28 cellular contexts compared by ENCODE assay signal in the genomic region with DNA sequence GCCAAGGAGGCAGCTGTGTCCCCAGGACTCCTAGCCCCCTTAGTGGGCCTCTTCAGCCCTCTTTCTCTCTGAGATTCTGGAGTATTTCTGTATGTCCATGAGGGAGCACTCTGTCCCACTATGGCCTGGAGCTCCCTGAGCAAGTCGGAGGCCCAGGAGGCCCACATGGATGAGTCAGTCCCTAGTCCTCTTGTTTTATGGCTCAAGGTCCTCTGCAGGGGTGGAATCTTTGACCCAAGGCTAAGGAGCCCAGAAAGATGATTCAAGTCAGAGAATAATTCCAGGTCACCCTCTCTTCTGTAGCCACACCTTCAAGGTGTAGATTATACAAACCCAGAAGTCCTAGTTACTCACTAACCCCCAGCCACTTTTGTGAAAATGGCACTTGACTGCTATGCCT.
A peak's percentile ranks its signal among the peaks of the same experiment; 100 is the strongest.
DNase-seq lines count a peak whose midpoint lies in the region; ATAC-seq, FAIRE-seq and TF ChIP-seq lines count a peak whose summit lies in the region.
"Had no signal": no experiment of that assay in that cellular context is flagged by ENCODE, and none has a peak within 500 bp of the region (broad histone marks: within the 10 kb centered on the region; RNA-seq: fewer than 3 reads in every experiment).

No MANE protein-coding gene starts in this region.

- POLR2A ChIA-PET in CD4-positive, alpha-beta memory T cell (lab: Charles Lee; ENCODE audit: partially characterized antibody): interaction anchor here (1.0 to 2.3 kb wide), 5 partner anchors 11 to 23 kb away, joined by 3 to 10 read pairs (median 8); no protein-coding TSS in a partner anchor

- WGBS in sigmoid colon, 2 donors: 73 to 76% methylated on average over 1 of the region's 1 CpG

- peaks cover 10% of the 10 kb centered on the region for H3K27me3 Mint-ChIP-seq in T-helper 1 cell treated with Interleukin-12 subunit alpha and Interleukin-12 subunit beta and Interleukin-4 antibody, amounts not matched to agents 30 μg/mL and 1 μg/mL, for 36 hours (ENCODE audit: low read depth)
- no peaks in the 10 kb centered on the region for H3K27me3 Mint-ChIP-seq in CD4-positive, alpha-beta memory T cell
- H3K27me3 Mint-ChIP-seq in activated T-helper 17 cell treated with anti-CD3 and anti-CD28 coated beads, Interleukin-2, amount 50 U/mL, for 72 hours: no peaks in the 10 kb centered on the region
- H3K27me3 Mint-ChIP-seq in natural killer cell (ENCODE audit: low read depth in 2 of 2): peaks cover 0 to 3% of the 10 kb centered on the region in 2 donors
- H3K27me3 Mint-ChIP-seq: CD4-positive, CD25-positive, alpha-beta regulatory T cell had no signal

- CTCF ChIA-PET in CD4-positive, alpha-beta memory T cell (lab: Charles Lee; ENCODE audit: partially characterized antibody): no interaction called here

- DNase-seq in T-helper 1 cell (no peak), natural killer cell (no peak), H54 (ENCODE audit: insufficient read length, low spot score) (no peak), sigmoid colon (no peak)
- no peak for DNase-seq in CD4-positive, alpha-beta memory T cell
- DNase-seq: aorta; CD4-positive, CD25-positive, alpha-beta regulatory T cell; effector memory CD4-positive, alpha-beta T cell; erythroblast; KBM-7; kidney glomerular epithelial cell; lower lobe of right lung; MM.1S; NCI-H1417 treated with DMSO at 0.1 percent for 48 hours; NCI-H446 treated with DMSO at 0.1 percent for 48 hours; nephron progenitor cell; pancreas; SK-N-SH; stimulated activated CD4-positive, alpha-beta T cell treated with anti-CD3 and anti-CD28 coated beads, Interleukin-4, amount 100 ng/mL, for 1 hour had no signal

- TF ChIP-seq CTCF in natural killer cell (IDR thresholded peaks at IDR 0.05) (no peak), sigmoid colon (IDR thresholded peaks at IDR 0.05) (no peak)

- TF ChIP-seq POLR2A in H54 (IDR thresholded peaks at IDR 0.05; ENCODE audit: low read depth, low read length) (no peak), sigmoid colon (IDR thresholded peaks at IDR 0.05) (no peak)

- no peaks in the 10 kb centered on the region for H3K9me3 Mint-ChIP-seq in T-helper 1 cell treated with Interleukin-12 subunit alpha and Interleukin-12 subunit beta and Interleukin-4 antibody, amounts not matched to agents 30 μg/mL and 1 μg/mL, for 36 hours
- peaks cover 0 to 2% (median 0%) of the 10 kb centered on the region in 8 donors for H3K9me3 Mint-ChIP-seq in CD4-positive, alpha-beta memory T cell
- no peaks in the 10 kb centered on the region for H3K9me3 Mint-ChIP-seq in activated T-helper 17 cell treated with anti-CD3 and anti-CD28 coated beads, Interleukin-2, amount 50 U/mL, for 72 hours
- no peaks in the 10 kb centered on the region for H3K9me3 Mint-ChIP-seq in natural killer cell

- peak; percentile 20 for ATAC-seq in activated T-helper 17 cell treated with anti-CD3 and anti-CD28 coated beads, Interleukin-2, amount 50 U/mL, for 72 hours (replicated peaks)
- ATAC-seq in natural killer cell (peak in 1 of 3 donors; percentile 30), HG02642 (IDR thresholded peaks at IDR 0.05; ENCODE audit: poor library complexity, unreplicated experiment) (no peak)
- ATAC-seq: pancreas had no signal

- no peaks in the 10 kb centered on the region for H3K27me3 ChIP-seq in CD4-positive, alpha-beta memory T cell (ENCODE audit: insufficient read depth, low read length)
- no peaks in the 10 kb centered on the region for H3K27me3 ChIP-seq in sigmoid colon
- H3K27me3 ChIP-seq: pancreas, suprapubic skin had no signal

- peak overlapping the region; percentile 64 for H3K27ac Mint-ChIP-seq in T-helper 1 cell treated with Interleukin-12 subunit alpha and Interleukin-12 subunit beta and Interleukin-4 antibody, amounts not matched to agents 30 μg/mL and 1 μg/mL, for 36 hours
- H3K27ac Mint-ChIP-seq in CD4-positive, alpha-beta memory T cell: peak overlapping the region in 5 of 7 donors; percentile 17 to 81 (median 70)
- H3K27ac Mint-ChIP-seq in activated T-helper 17 cell treated with anti-CD3 and anti-CD28 coated beads, Interleukin-2, amount 50 U/mL, for 72 hours: peak overlapping the region; percentile 46
- H3K27ac Mint-ChIP-seq in natural killer cell: peak overlapping the region; percentile 94 to 96
- H3K27ac Mint-ChIP-seq: CD4-positive, CD25-positive, alpha-beta regulatory T cell; nephron progenitor cell had no signal

- H3K4me3 ChIP-seq in CD4-positive, alpha-beta memory T cell (ENCODE audit: low read length in 2 of 2): no peak overlapping the region
- no peak overlapping the region for H3K4me3 ChIP-seq in sigmoid colon
- H3K4me3 ChIP-seq: coronary artery, lower lobe of right lung, pancreas, suprapubic skin had no signal

- no peak overlapping the region for H3K27ac ChIP-seq in CD4-positive, alpha-beta memory T cell (ENCODE audit: low read depth, low read length)
- H3K27ac ChIP-seq in sigmoid colon: no peak overlapping the region
- H3K27ac ChIP-seq: 22Rv1, coronary artery, lower lobe of right lung, pancreas, RWPE1, suprapubic skin, VCaP had no signal

- FAIRE-seq in H54 (lab: Jason Lieb, UNC): no peak
- FAIRE-seq: GM12892, pancreas had no signal

- intact Hi-C loops in CD4-positive, alpha-beta memory T cell (cut with micrococcal nuclease): no loop called here
- intact Hi-C loops in natural killer cell (cut with micrococcal nuclease): loop anchor here (1.0 kb wide), 2 partner anchors 19 to 35 kb away; no protein-coding TSS in a partner anchor
- intact Hi-C loops in sigmoid colon (cut with DNase I): no loop called here

- no peak overlapping the region for H3K4me3 Mint-ChIP-seq in T-helper 1 cell treated with Interleukin-12 subunit alpha and Interleukin-12 subunit beta and Interleukin-4 antibody, amounts not matched to agents 30 μg/mL and 1 μg/mL, for 36 hours
- H3K4me3 Mint-ChIP-seq in CD4-positive, alpha-beta memory T cell: peak overlapping the region in 4 of 8 donors; percentile 20 to 62 (median 36)
- peak overlapping the region; percentile 11 for H3K4me3 Mint-ChIP-seq in activated T-helper 17 cell treated with anti-CD3 and anti-CD28 coated beads, Interleukin-2, amount 50 U/mL, for 72 hours
- peak overlapping the region; percentile 79 for H3K4me3 Mint-ChIP-seq in natural killer cell
- H3K4me3 Mint-ChIP-seq: CD4-positive, CD25-positive, alpha-beta regulatory T cell; nephron progenitor cell had no signal

- peaks cover 76% of the 10 kb centered on the region for H3K4me1 Mint-ChIP-seq in T-helper 1 cell treated with Interleukin-12 subunit alpha and Interleukin-12 subunit beta and Interleukin-4 antibody, amounts not matched to agents 30 μg/mL and 1 μg/mL, for 36 hours (ENCODE audit: low read depth)
- peaks cover 13 to 62% (median 41%) of the 10 kb centered on the region in 4 donors for H3K4me1 Mint-ChIP-seq in CD4-positive, alpha-beta memory T cell
- H3K4me1 Mint-ChIP-seq in activated T-helper 17 cell treated with anti-CD3 and anti-CD28 coated beads, Interleukin-2, amount 50 U/mL, for 72 hours: peaks cover 15% of the 10 kb centered on the region
- H3K4me1 Mint-ChIP-seq in natural killer cell: peaks cover 82 to 91% of the 10 kb centered on the region in 2 donors

- H3K36me3 ChIP-seq in CD4-positive, alpha-beta memory T cell (ENCODE audit: insufficient read depth, low read length): no peaks in the 10 kb centered on the region
- no peaks in the 10 kb centered on the region for H3K36me3 ChIP-seq in sigmoid colon
- H3K36me3 ChIP-seq: lower lobe of right lung, pancreas, suprapubic skin had no signal

- H3K4me1 ChIP-seq in CD4-positive, alpha-beta memory T cell (ENCODE audit: insufficient read depth, low read length): peaks cover 44% of the 10 kb centered on the region
- H3K4me1 ChIP-seq in sigmoid colon: no peaks in the 10 kb centered on the region
- H3K4me1 ChIP-seq: lower lobe of right lung, pancreas, suprapubic skin had no signal

- peaks cover 12% of the 10 kb centered on the region for H3K36me3 Mint-ChIP-seq in T-helper 1 cell treated with Interleukin-12 subunit alpha and Interleukin-12 subunit beta and Interleukin-4 antibody, amounts not matched to agents 30 μg/mL and 1 μg/mL, for 36 hours (ENCODE audit: low read depth)
- H3K36me3 Mint-ChIP-seq in CD4-positive, alpha-beta memory T cell: no peaks in the 10 kb centered on the region
- no peaks in the 10 kb centered on the region for H3K36me3 Mint-ChIP-seq in activated T-helper 17 cell treated with anti-CD3 and anti-CD28 coated beads, Interleukin-2, amount 50 U/mL, for 72 hours (ENCODE audit: low read depth)
- no peaks in the 10 kb centered on the region for H3K36me3 Mint-ChIP-seq in natural killer cell

- no peak for TF ChIP-seq EP300 in sigmoid colon (IDR thresholded peaks at IDR 0.05)

- no peaks in the 10 kb centered on the region for H3K9me3 ChIP-seq in CD4-positive, alpha-beta memory T cell (ENCODE audit: control insufficient read depth in 1 of 2, low read length in 2 of 2)
- no peaks in the 10 kb centered on the region for H3K9me3 ChIP-seq in sigmoid colon
- H3K9me3 ChIP-seq: lower lobe of right lung, pancreas, SK-N-SH, suprapubic skin had no signal
